8 cellular contexts compared by ENCODE assay signal in genomic region chr19:18021121-18021755, GRCh38. TPM values are rescaled to one million over a fixed set of nuclear protein-coding genes. Genes with fewer than 3 reads are reported as not detected.
DNase-seq lines count a peak whose midpoint lies in the region; ATAC-seq lines count a peak whose summit lies in the region.

No MANE protein-coding gene starts in this region.

- no peaks in the 10 kb centered on the region for H3K9me3 ChIP-seq in SK-N-MC (ENCODE audit: low read depth, low read length)

- ATAC-seq in GM19351 (IDR thresholded peaks at IDR 0.05; ENCODE audit: unreplicated experiment) (no peak), GM18907 (IDR thresholded peaks at IDR 0.05; ENCODE audit: unreplicated experiment) (no peak)

- no peak overlapping the region for H3K4me3 ChIP-seq in SK-N-MC

- H3K27ac ChIP-seq in SK-N-MC (0 out of 2 replicates have a peak overlapping the region, but pooled peaks have one; percentile 12), adipose tissue (ENCODE audit: low read depth, low read length) (peak overlapping the region; percentile 73)

- WGBS in adipose tissue, 3 donors, result 24 to 68% (median 27%) methylated on average over 21 of the region's 21 CpGs

- no peaks in the 10 kb centered on the region for H3K36me3 ChIP-seq in SK-N-MC (ENCODE audit: insufficient read depth, low read length)

- DNase-seq in GM03348 (ENCODE audit: low spot score) (peak; percentile 90), SK-N-MC (ENCODE audit: low read depth, low spot score) (no peak), hippocampal formation (lab: John Stamatoyannopoulos, UW) (peak; percentile 43 to 76), NCI-H1417 treated with DMSO at 0.1 percent for 48 hours (lab: John Stamatoyannopoulos, UW) (no peak)
- peak; percentile 68 for DNase-seq in stimulated activated CD4-positive, alpha-beta T cell treated with anti-CD3 and anti-CD28 coated beads, Interleukin-15, amount 100 ng/mL, for 24 hours

- H3K9ac ChIP-seq in SK-N-MC (ENCODE audit: insufficient read length), result no peak overlapping the region

RNA-seq across cellular contexts. Expression of gene ARRDC2, which starts 13.3 kb away (rescaled TPM):
- 10 to 100 TPM; 11.1 to 48.6 (median 15.4) TPM for polyA plus RNA-seq in adipose tissue

RNA-seq across cellular contexts. Expression of gene KCNN1, which starts 54.3 kb away (rescaled TPM):
- under 1 TPM in 2 of 3 donors, not detected in 1; 0.06 to 0.34 TPM for polyA plus RNA-seq in adipose tissue

Comparison
In these comparisons a context has a peak if more than half of its experiments do, and no peak if none do; other contexts are left out.
1. DNase-seq: peak in GM03348 (single experiment), hippocampal formation (2 of 2) and stimulated activated CD4-positive, alpha-beta T cell treated with anti-CD3 and anti-CD28 coated beads, Interleukin-15, amount 100 ng/mL, for 24 hours (single experiment); none in SK-N-MC (single experiment) and NCI-H1417 treated with DMSO at 0.1 percent for 48 hours (single experiment).